8 cellular contexts compared by ENCODE assay signal in genomic region chr6:3751019-3751729, GRCh38. TPM values are rescaled to one million over a fixed set of nuclear protein-coding genes. Genes with fewer than 3 reads are reported as not detected.
DNase-seq lines count a peak whose midpoint lies in the region; ATAC-seq, FAIRE-seq and TF ChIP-seq lines count a peak whose summit lies in the region.

PXDC1 (minus strand) TSS chr6:3751713; CDS start chr6:3751531, 182 bp downstream.

- peaks cover 19% of the 10 kb centered on the region for H3F3A ChIP-seq in neural progenitor cell (ENCODE audit: low read depth)

- peaks cover 36% of the 10 kb centered on the region for H3K27me3 Mint-ChIP-seq in activated CD4-positive, alpha-beta memory T cell treated with anti-CD3 and anti-CD28 coated beads for 36 hours
- peaks cover 19% of the 10 kb centered on the region for H3K27me3 Mint-ChIP-seq in neural progenitor cell (ENCODE audit: insufficient read depth, low read depth)

- peaks cover 6% of the 10 kb centered on the region for H3K4me1 Mint-ChIP-seq in activated CD4-positive, alpha-beta memory T cell treated with anti-CD3 and anti-CD28 coated beads for 36 hours (ENCODE audit: low read depth)
- peaks cover 34% of the 10 kb centered on the region for H3K4me1 Mint-ChIP-seq in neural progenitor cell

- H3K9me3 Mint-ChIP-seq in activated CD4-positive, alpha-beta memory T cell treated with anti-CD3 and anti-CD28 coated beads for 36 hours = no peaks in the 10 kb centered on the region
- no peaks in the 10 kb centered on the region for H3K9me3 Mint-ChIP-seq in neural progenitor cell

- intact Hi-C loops in activated CD4-positive, alpha-beta memory T cell treated with anti-CD3 and anti-CD28 coated beads for 36 hours (cut with micrococcal nuclease) = no loop called here

- peak within 1 kb of the TSS; percentile 86 for H3K4me2 ChIP-seq in neural progenitor cell

- TF ChIP-seq CTCF in fibroblast of mammary gland (conservative IDR thresholded peaks at IDR 0.05; ENCODE audit: control insufficient read depth, insufficient read depth, low read depth, low read length) (no peak), neural progenitor cell (IDR thresholded peaks at IDR 0.05) (no peak)

- no peak within 1 kb of the TSS for H3K9ac ChIP-seq in neural progenitor cell

- H3K4me3 Mint-ChIP-seq in activated CD4-positive, alpha-beta memory T cell treated with anti-CD3 and anti-CD28 coated beads for 36 hours = peak within 1 kb of the TSS; percentile 57
- peak within 1 kb of the TSS; percentile 89 for H3K4me3 Mint-ChIP-seq in neural progenitor cell

- TF ChIP-seq POLR2A in GM12891 (IDR thresholded peaks at IDR 0.05; ENCODE audit: low read depth, low read length) = no peak

- H3K27me3 ChIP-seq in neural progenitor cell = peaks cover 84% of the 10 kb centered on the region

- peak; percentile 29 for ATAC-seq in HG03135 (IDR thresholded peaks at IDR 0.05; ENCODE audit: unreplicated experiment)

- H3K79me2 ChIP-seq in neural progenitor cell (ENCODE audit: low read depth) = no peaks in the 10 kb centered on the region

- no peaks in the 10 kb centered on the region for H3K36me3 ChIP-seq in neural progenitor cell

- H3K27ac ChIP-seq in neural progenitor cell = no peak within 1 kb of the TSS

- CTCF ChIA-PET in activated CD4-positive, alpha-beta memory T cell treated with anti-CD3 and anti-CD28 coated beads for 36 hours (lab: Charles Lee) = no interaction called here

- POLR2A ChIA-PET in activated CD4-positive, alpha-beta memory T cell treated with anti-CD3 and anti-CD28 coated beads for 36 hours (lab: Charles Lee) = no interaction called here

- peaks cover 3% of the 10 kb centered on the region for H4K20me1 ChIP-seq in neural progenitor cell (ENCODE audit: low read depth)

- H3K4me3 ChIP-seq in fibroblast of mammary gland (ENCODE audit: control insufficient read depth, low read depth, low read length) = peak within 1 kb of the TSS; percentile 69
- H3K4me3 ChIP-seq in neural progenitor cell = peak within 1 kb of the TSS; percentile 57

- no peak for FAIRE-seq in GM12891 (lab: Jason Lieb, UNC)

- peaks cover 7% of the 10 kb centered on the region for H3K4me1 ChIP-seq in neural progenitor cell

- peak; percentile 23 for DNase-seq in NCI-H2196 (lab: John Stamatoyannopoulos, UW; ENCODE audit: unreplicated experiment)
- DNase-seq in NCI-H2196 treated with DMSO at 0.1 percent for 48 hours (lab: John Stamatoyannopoulos, UW; ENCODE audit: unreplicated experiment) = no peak
- peak; percentile 39 for DNase-seq in activated CD4-positive, alpha-beta memory T cell treated with anti-CD3 and anti-CD28 coated beads for 36 hours
- no peak for DNase-seq in fibroblast of mammary gland (ENCODE audit: low read depth)
- DNase-seq in neural progenitor cell (ENCODE audit: low spot score) = peak; percentile 57
- no peak for DNase-seq in DMS153 treated with DMSO at 0.1 percent for 48 hours (lab: John Stamatoyannopoulos, UW; ENCODE audit: unreplicated experiment)
- DNase-seq in GM12891 (ENCODE audit: insufficient read length, low spot score) = no peak

- H3K36me3 Mint-ChIP-seq in activated CD4-positive, alpha-beta memory T cell treated with anti-CD3 and anti-CD28 coated beads for 36 hours = no peaks in the 10 kb centered on the region
- no peaks in the 10 kb centered on the region for H3K36me3 Mint-ChIP-seq in neural progenitor cell

- H3K27ac Mint-ChIP-seq in activated CD4-positive, alpha-beta memory T cell treated with anti-CD3 and anti-CD28 coated beads for 36 hours = no peak within 1 kb of the TSS
- no peak within 1 kb of the TSS for H3K27ac Mint-ChIP-seq in neural progenitor cell

- H3K9me3 ChIP-seq in neural progenitor cell (ENCODE audit: low read depth) = no peaks in the 10 kb centered on the region

- H2AFZ ChIP-seq in neural progenitor cell (replicated peaks) = peak within 1 kb of the TSS; percentile 93

TF ChIP-seq in GM12891, 5 proteins besides CTCF, POLR2A, EP300 and RAD21:
- TF ChIP-seq PAX5 (IDR thresholded peaks at IDR 0.05; ENCODE audit: insufficient read depth, low read length, severe bottlenecking) = no peak
- no peak for TF ChIP-seq POU2F2 (IDR thresholded peaks at IDR 0.05; ENCODE audit: low read depth, low read length)
- TF ChIP-seq SPI1 (IDR thresholded peaks at IDR 0.05; ENCODE audit: low read depth, low read length) = no peak
- no peak for TF ChIP-seq TAF1 (IDR thresholded peaks at IDR 0.05; ENCODE audit: low read depth, low read length)
- TF ChIP-seq POLR2AphosphoS5 (IDR thresholded peaks at IDR 0.05; ENCODE audit: low read depth, low read length) = no peak

RNA-seq across cellular contexts. Expression of gene PXDC1, which starts in this region (rescaled TPM):
- total RNA-seq in activated CD4-positive, alpha-beta memory T cell treated with anti-CD3 and anti-CD28 coated beads for 36 hours = 1 to 10 TPM; 3.9 to 4.8 TPM
- 1.5 and 2.0 TPM in 2 replicates for total RNA-seq in neural progenitor cell (ENCODE audit: low replicate concordance)
- polyA plus RNA-seq in GM12891 (2012; ENCODE audit: low read depth, missing spikeins) = 0.22 TPM

Comparison
In these comparisons a context has a peak if more than half of its experiments do, and no peak if none do; other contexts are left out.
1. DNase-seq: peak in NCI-H2196 (single experiment), activated CD4-positive, alpha-beta memory T cell treated with anti-CD3 and anti-CD28 coated beads for 36 hours (single experiment) and neural progenitor cell (single experiment); none in NCI-H2196 treated with DMSO at 0.1 percent for 48 hours (single experiment), fibroblast of mammary gland (single experiment), DMS153 treated with DMSO at 0.1 percent for 48 hours (single experiment) and GM12891 (single experiment).